Comparison of ENCODE assay signal across 8 cellular contexts in genomic region chr22:27212617-27213177, GRCh38.
DNase-seq lines count a peak whose midpoint lies in the region; ATAC-seq and TF ChIP-seq lines count a peak whose summit lies in the region.
"Had no signal": no experiment of that assay in that cellular context is flagged by ENCODE, and none has a peak within 500 bp of the region (broad histone marks: within the 10 kb centered on the region; RNA-seq: fewer than 3 reads in every experiment).

No MANE protein-coding gene starts in this region.

- peak; percentile 78 for ATAC-seq in left lung
- ATAC-seq in GM19452 (IDR thresholded peaks at IDR 0.05; ENCODE audit: unreplicated experiment): no peak
- ATAC-seq in HG03565 (IDR thresholded peaks at IDR 0.05; ENCODE audit: unreplicated experiment): no peak

- peaks cover 4% of the 10 kb centered on the region for H3K9me3 Mint-ChIP-seq in activated CD4-positive, alpha-beta T cell treated with anti-CD3 and anti-CD28 coated beads, Interleukin-2, amount 10 ng/mL, durations not matched to agents 24 days and 14 days
- H3K9me3 Mint-ChIP-seq: activated T-helper 2 cell treated with anti-CD3 and anti-CD28 coated beads, Interferon-gamma antibody, Interleukin-2, Interleukin-4, amounts not matched to agents 10 μg/mL and 5 μg/mL and 100 μg/mL, durations not matched to agents 14 hours and 24 hours and 36 hours had no signal

- no peak for TF ChIP-seq POLR2A in tibial nerve (IDR thresholded peaks at IDR 0.05)

- no peaks in the 10 kb centered on the region for H3K9me2 ChIP-seq in Karpas-422 (replicated peaks; ENCODE audit: insufficient read depth, low read length)

- H3K79me2 ChIP-seq in Karpas-422 (ENCODE audit: low read length): no peaks in the 10 kb centered on the region

- intact Hi-C loops in left lung (cut with DNase I): no loop called here
- intact Hi-C loops in activated CD4-positive, alpha-beta T cell treated with anti-CD3 and anti-CD28 coated beads, Interleukin-2, amount 10 ng/mL, durations not matched to agents 24 days and 14 days (cut with micrococcal nuclease): no loop called here

- H3K4me2 ChIP-seq in Karpas-422 (ENCODE audit: low read depth, low read length, poor library complexity, severe bottlenecking): no peak overlapping the region

- H3K27me3 Mint-ChIP-seq in activated CD4-positive, alpha-beta T cell treated with anti-CD3 and anti-CD28 coated beads, Interleukin-2, amount 10 ng/mL, durations not matched to agents 24 days and 14 days: peaks cover 6% of the 10 kb centered on the region

- H3K36me3 ChIP-seq in Karpas-422 (ENCODE audit: insufficient read depth, low read length) (no peaks in the 10 kb centered on the region), left lung (no peaks in the 10 kb centered on the region), tibial nerve (no peaks in the 10 kb centered on the region)

- H3K36me3 Mint-ChIP-seq in activated CD4-positive, alpha-beta T cell treated with anti-CD3 and anti-CD28 coated beads, Interleukin-2, amount 10 ng/mL, durations not matched to agents 24 days and 14 days (ENCODE audit: low read depth): no peaks in the 10 kb centered on the region

- no peaks in the 10 kb centered on the region for H4K20me1 ChIP-seq in Karpas-422 (ENCODE audit: insufficient read depth, low read depth, low read length)

- H3K27me3 ChIP-seq in Karpas-422 (ENCODE audit: low read length) (no peaks in the 10 kb centered on the region), left lung (peaks cover 0 to 13% of the 10 kb centered on the region in 2 donors), tibial nerve (no peaks in the 10 kb centered on the region)

- no peaks in the 10 kb centered on the region for H3K9me3 ChIP-seq in Karpas-422 (ENCODE audit: low read length)
- no peaks in the 10 kb centered on the region for H3K9me3 ChIP-seq in left lung
- H3K9me3 ChIP-seq in tibial nerve: no peaks in the 10 kb centered on the region

- DNase-seq in Karpas-422 (peak; percentile 54), astrocyte of the spinal cord (ENCODE audit: low read depth, low spot score) (peak; percentile 95), left lung (peak in 1 of 2 donors; percentile 73), tibial nerve (ENCODE audit: low spot score in 2 of 2) (peak; percentile 44 to 91)
- no peak for DNase-seq in activated CD4-positive, alpha-beta T cell treated with anti-CD3 and anti-CD28 coated beads, Interleukin-2, amount 10 ng/mL, durations not matched to agents 24 days and 14 days

- H3K4me3 ChIP-seq in Karpas-422 (ENCODE audit: low read length): no peak overlapping the region
- no peak overlapping the region for H3K4me3 ChIP-seq in astrocyte of the spinal cord (ENCODE audit: low read depth, low read length)
- H3K4me3 ChIP-seq in left lung: no peak overlapping the region
- no peak overlapping the region for H3K4me3 ChIP-seq in tibial nerve

- H3K4me3 Mint-ChIP-seq in activated CD4-positive, alpha-beta T cell treated with anti-CD3 and anti-CD28 coated beads, Interleukin-2, amount 10 ng/mL, durations not matched to agents 24 days and 14 days: no peak overlapping the region

- in situ Hi-C loops in astrocyte of the spinal cord (cut with HindIII; ENCODE audit: low sequenced_read_pairs): no loop called here

- 35 to 39% methylated on average over 14 of the region's 14 CpGs for WGBS in tibial nerve, 2 donors

- no peak overlapping the region for H2AFZ ChIP-seq in Karpas-422 (ENCODE audit: low read length)

- no peak for TF ChIP-seq CTCF in astrocyte of the spinal cord (IDR thresholded peaks at IDR 0.05; ENCODE audit: low read depth, low read length)
- TF ChIP-seq CTCF in left lung (IDR thresholded peaks at IDR 0.05): no peak
- TF ChIP-seq CTCF in tibial nerve (IDR thresholded peaks at IDR 0.05): no peak

- TF ChIP-seq EP300 in tibial nerve (IDR thresholded peaks at IDR 0.05): peak in 1 of 2 donors; percentile 95

- H3K27ac Mint-ChIP-seq in activated CD4-positive, alpha-beta T cell treated with anti-CD3 and anti-CD28 coated beads, Interleukin-2, amount 10 ng/mL, durations not matched to agents 24 days and 14 days: no peak overlapping the region
- H3K27ac Mint-ChIP-seq: activated T-helper 2 cell treated with anti-CD3 and anti-CD28 coated beads, Interferon-gamma antibody, Interleukin-2, Interleukin-4, amounts not matched to agents 10 μg/mL and 5 μg/mL and 100 μg/mL, durations not matched to agents 14 hours and 24 hours and 36 hours had no signal

- H3K4me1 ChIP-seq in Karpas-422 (ENCODE audit: low read length) (peaks cover 6% of the 10 kb centered on the region; the same call in 1 of the 2 replicates), left lung (peaks cover 8 to 16% of the 10 kb centered on the region in 2 donors), tibial nerve (peaks cover 0 to 12% (median 2%) of the 10 kb centered on the region in 4 donors)

- H3K4me1 Mint-ChIP-seq in activated CD4-positive, alpha-beta T cell treated with anti-CD3 and anti-CD28 coated beads, Interleukin-2, amount 10 ng/mL, durations not matched to agents 24 days and 14 days: no peaks in the 10 kb centered on the region

- no peak overlapping the region for H3K27ac ChIP-seq in Karpas-422 (ENCODE audit: low read length)
- peak overlapping the region; percentile 45 to 65 for H3K27ac ChIP-seq in left lung
- H3K27ac ChIP-seq in tibial nerve: peak overlapping the region; percentile 31 to 79 (median 58)

- no peak overlapping the region for H3K9ac ChIP-seq in Karpas-422 (ENCODE audit: low read length)
